1 cellular context compared by ENCODE assay signal in the genomic region with DNA sequence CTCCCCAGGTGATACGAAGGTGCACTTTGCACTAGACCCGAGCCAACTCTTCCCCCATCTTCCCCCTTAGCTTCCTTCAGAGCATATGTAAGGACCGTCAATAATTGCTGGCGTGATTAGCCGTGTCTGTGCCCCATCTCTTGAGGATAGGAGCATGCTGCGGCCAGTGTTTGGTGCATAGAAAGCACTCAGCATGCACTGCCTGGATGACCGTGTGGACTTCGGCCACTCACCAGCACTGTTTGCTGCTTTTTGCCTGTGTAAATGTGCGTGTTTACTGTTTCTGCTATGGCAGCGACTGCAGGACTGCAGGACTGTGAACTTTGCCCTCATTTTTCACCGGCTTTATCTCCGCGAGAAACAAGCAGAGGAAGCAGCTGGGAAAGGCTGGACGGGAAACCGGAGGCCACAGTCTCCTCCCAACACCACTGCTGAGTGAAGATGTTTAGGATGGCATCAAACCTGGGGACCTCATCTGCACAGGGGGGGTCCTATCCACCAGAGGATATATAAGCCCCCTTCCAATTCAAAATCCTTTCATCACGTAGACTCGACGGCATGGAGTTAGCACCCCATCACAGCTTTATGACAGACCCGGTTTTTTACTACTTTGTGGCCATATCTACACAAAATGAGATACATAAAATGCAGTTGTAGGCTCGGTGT.
TF ChIP-seq lines count a peak whose summit lies in the region.

No MANE protein-coding gene starts in this region.

TF ChIP-seq in HepG2, 621 proteins besides CTCF, POLR2A, EP300 and RAD21 (continued from another document and continues in another):
- TF ChIP-seq, protein P1, sequence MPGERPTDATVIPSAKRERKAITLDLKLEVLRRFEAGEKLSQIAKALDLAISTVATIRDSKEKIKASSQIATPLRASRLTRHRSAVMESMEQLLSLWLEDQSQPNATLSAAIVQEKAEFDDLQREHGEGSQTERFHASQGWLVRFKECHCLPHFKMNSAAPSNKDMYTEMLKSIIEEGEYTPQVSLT (CRISPR knock-in tag; IDR thresholded peaks at IDR 0.05; ENCODE audit: borderline replicate concordance, low read depth): peak; percentile 93
- TF ChIP-seq CBX5 (CRISPR knock-in tag; IDR thresholded peaks at IDR 0.05; ENCODE audit: borderline replicate concordance) (peak; percentile 100), ZIK1 (CRISPR knock-in tag; IDR thresholded peaks at IDR 0.05; ENCODE audit: borderline replicate concordance, low read depth) (peak; percentile 92; the same call in 1 of the 2 replicates), ZNF101 (CRISPR knock-in tag; IDR thresholded peaks at IDR 0.05; ENCODE audit: borderline replicate concordance, low read depth) (no peak), ZNF878 (CRISPR knock-in tag; IDR thresholded peaks at IDR 0.05) (peak; percentile 91; the same call in 1 of the 2 replicates), RAD51 (IDR thresholded peaks at IDR 0.05; ENCODE audit: borderline replicate concordance) (no peak), MAF1 (CRISPR knock-in tag; IDR thresholded peaks at IDR 0.05; ENCODE audit: borderline replicate concordance) (peak; percentile 77; the same call in 1 of the 2 replicates), SNAI1 (CRISPR knock-in tag; IDR thresholded peaks at IDR 0.05; ENCODE audit: borderline replicate concordance) (no peak), PHF8 (CRISPR knock-in tag; IDR thresholded peaks at IDR 0.05) (peak; percentile 78), PAWR (CRISPR knock-in tag; IDR thresholded peaks at IDR 0.05; ENCODE audit: borderline replicate concordance) (no peak; the same call in 1 of the 2 replicates), ZNF30 (CRISPR knock-in tag; IDR thresholded peaks at IDR 0.05) (no peak), ZBTB8A (CRISPR knock-in tag; IDR thresholded peaks at IDR 0.05; ENCODE audit: borderline replicate concordance, low read depth) (peak; percentile 74; the same call in 1 of the 2 replicates), MIER2 (CRISPR knock-in tag; IDR thresholded peaks at IDR 0.05) (peak; percentile 92), ZNF3 (CRISPR knock-in tag; IDR thresholded peaks at IDR 0.05) (peak; percentile 86; the same call in 1 of the 2 replicates), CHCHD3 (CRISPR knock-in tag; IDR thresholded peaks at IDR 0.05) (no peak), RBM22 (optimal IDR thresholded peaks at IDR 0.05; ENCODE audit: low read length) (peak; percentile 83), ZKSCAN5 (CRISPR knock-in tag; IDR thresholded peaks at IDR 0.05) (peak; percentile 76; the same call in 1 of the 2 replicates), ZNF7 (CRISPR knock-in tag; IDR thresholded peaks at IDR 0.05) (peak; percentile 41; the same call in 1 of the 2 replicates), XBP1 (CRISPR knock-in tag; IDR thresholded peaks at IDR 0.05) (peak; percentile 74; the same call in 1 of the 2 replicates), NRL (CRISPR knock-in tag; IDR thresholded peaks at IDR 0.05; ENCODE audit: borderline replicate concordance) (peak; percentile 96; the same call in 1 of the 2 replicates), ZNF816 (CRISPR knock-in tag; IDR thresholded peaks at IDR 0.05; ENCODE audit: borderline replicate concordance) (no peak; the same call in 1 of the 2 replicates), TP53 (CRISPR knock-in tag; conservative IDR thresholded peaks at IDR 0.05) (peak; percentile 94), SP5 (CRISPR knock-in tag; IDR thresholded peaks at IDR 0.05; ENCODE audit: borderline replicate concordance, low read depth) (peak; percentile 96), ZNF562 (CRISPR knock-in tag; IDR thresholded peaks at IDR 0.05; ENCODE audit: borderline replicate concordance) (no peak; the same call in 1 of the 2 replicates), DR1 (CRISPR knock-in tag; IDR thresholded peaks at IDR 0.05) (no peak; the same call in 1 of the 2 replicates), TCF7L2 (IDR thresholded peaks at IDR 0.05; ENCODE audit: low read depth, low read length) (no peak), ZNF746 (CRISPR knock-in tag; IDR thresholded peaks at IDR 0.05) (peak; percentile 98), MEIS2 (CRISPR knock-in tag; IDR thresholded peaks at IDR 0.05) (peak; percentile 99), ZBTB7A (CRISPR knock-in tag; IDR thresholded peaks at IDR 0.05) (peak; percentile 76; the same call in 1 of the 2 replicates), ELF1 (CRISPR knock-in tag; IDR thresholded peaks at IDR 0.05) (peak; percentile 81)
- TF ChIP-seq, protein P2, sequence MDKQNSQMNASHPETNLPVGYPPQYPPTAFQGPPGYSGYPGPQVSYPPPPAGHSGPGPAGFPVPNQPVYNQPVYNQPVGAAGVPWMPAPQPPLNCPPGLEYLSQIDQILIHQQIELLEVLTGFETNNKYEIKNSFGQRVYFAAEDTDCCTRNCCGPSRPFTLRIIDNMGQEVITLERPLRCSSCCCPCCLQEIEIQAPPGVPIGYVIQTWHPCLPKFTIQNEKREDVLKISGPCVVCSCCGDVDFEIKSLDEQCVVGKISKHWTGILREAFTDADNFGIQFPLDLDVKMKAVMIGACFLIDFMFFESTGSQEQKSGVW (CRISPR knock-in tag; IDR thresholded peaks at IDR 0.05; ENCODE audit: borderline replicate concordance): no peak; the same call in 1 of the 2 replicates
- TF ChIP-seq, protein P3, sequence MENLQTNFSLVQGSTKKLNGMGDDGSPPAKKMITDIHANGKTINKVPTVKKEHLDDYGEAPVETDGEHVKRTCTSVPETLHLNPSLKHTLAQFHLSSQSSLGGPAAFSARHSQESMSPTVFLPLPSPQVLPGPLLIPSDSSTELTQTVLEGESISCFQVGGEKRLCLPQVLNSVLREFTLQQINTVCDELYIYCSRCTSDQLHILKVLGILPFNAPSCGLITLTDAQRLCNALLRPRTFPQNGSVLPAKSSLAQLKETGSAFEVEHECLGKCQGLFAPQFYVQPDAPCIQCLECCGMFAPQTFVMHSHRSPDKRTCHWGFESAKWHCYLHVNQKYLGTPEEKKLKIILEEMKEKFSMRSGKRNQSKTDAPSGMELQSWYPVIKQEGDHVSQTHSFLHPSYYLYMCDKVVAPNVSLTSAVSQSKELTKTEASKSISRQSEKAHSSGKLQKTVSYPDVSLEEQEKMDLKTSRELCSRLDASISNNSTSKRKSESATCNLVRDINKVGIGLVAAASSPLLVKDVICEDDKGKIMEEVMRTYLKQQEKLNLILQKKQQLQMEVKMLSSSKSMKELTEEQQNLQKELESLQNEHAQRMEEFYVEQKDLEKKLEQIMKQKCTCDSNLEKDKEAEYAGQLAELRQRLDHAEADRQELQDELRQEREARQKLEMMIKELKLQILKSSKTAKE (CRISPR knock-in tag; IDR thresholded peaks at IDR 0.05; ENCODE audit: borderline replicate concordance): peak; percentile 100
- TF ChIP-seq, protein P4, sequence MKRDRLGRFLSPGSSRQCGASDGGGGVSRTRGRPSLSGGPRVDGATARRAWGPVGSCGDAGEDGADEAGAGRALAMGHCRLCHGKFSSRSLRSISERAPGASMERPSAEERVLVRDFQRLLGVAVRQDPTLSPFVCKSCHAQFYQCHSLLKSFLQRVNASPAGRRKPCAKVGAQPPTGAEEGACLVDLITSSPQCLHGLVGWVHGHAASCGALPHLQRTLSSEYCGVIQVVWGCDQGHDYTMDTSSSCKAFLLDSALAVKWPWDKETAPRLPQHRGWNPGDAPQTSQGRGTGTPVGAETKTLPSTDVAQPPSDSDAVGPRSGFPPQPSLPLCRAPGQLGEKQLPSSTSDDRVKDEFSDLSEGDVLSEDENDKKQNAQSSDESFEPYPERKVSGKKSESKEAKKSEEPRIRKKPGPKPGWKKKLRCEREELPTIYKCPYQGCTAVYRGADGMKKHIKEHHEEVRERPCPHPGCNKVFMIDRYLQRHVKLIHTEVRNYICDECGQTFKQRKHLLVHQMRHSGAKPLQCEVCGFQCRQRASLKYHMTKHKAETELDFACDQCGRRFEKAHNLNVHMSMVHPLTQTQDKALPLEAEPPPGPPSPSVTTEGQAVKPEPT (CRISPR knock-in tag; IDR thresholded peaks at IDR 0.05; ENCODE audit: low read depth): no peak; the same call in 1 of the 2 replicates
- TF ChIP-seq, protein P5, sequence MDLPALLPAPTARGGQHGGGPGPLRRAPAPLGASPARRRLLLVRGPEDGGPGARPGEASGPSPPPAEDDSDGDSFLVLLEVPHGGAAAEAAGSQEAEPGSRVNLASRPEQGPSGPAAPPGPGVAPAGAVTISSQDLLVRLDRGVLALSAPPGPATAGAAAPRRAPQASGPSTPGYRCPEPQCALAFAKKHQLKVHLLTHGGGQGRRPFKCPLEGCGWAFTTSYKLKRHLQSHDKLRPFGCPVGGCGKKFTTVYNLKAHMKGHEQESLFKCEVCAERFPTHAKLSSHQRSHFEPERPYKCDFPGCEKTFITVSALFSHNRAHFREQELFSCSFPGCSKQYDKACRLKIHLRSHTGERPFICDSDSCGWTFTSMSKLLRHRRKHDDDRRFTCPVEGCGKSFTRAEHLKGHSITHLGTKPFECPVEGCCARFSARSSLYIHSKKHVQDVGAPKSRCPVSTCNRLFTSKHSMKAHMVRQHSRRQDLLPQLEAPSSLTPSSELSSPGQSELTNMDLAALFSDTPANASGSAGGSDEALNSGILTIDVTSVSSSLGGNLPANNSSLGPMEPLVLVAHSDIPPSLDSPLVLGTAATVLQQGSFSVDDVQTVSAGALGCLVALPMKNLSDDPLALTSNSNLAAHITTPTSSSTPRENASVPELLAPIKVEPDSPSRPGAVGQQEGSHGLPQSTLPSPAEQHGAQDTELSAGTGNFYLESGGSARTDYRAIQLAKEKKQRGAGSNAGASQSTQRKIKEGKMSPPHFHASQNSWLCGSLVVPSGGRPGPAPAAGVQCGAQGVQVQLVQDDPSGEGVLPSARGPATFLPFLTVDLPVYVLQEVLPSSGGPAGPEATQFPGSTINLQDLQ (CRISPR knock-in tag; IDR thresholded peaks at IDR 0.05): peak; percentile 84; the same call in 1 of the 2 replicates
- TF ChIP-seq, protein P6, sequence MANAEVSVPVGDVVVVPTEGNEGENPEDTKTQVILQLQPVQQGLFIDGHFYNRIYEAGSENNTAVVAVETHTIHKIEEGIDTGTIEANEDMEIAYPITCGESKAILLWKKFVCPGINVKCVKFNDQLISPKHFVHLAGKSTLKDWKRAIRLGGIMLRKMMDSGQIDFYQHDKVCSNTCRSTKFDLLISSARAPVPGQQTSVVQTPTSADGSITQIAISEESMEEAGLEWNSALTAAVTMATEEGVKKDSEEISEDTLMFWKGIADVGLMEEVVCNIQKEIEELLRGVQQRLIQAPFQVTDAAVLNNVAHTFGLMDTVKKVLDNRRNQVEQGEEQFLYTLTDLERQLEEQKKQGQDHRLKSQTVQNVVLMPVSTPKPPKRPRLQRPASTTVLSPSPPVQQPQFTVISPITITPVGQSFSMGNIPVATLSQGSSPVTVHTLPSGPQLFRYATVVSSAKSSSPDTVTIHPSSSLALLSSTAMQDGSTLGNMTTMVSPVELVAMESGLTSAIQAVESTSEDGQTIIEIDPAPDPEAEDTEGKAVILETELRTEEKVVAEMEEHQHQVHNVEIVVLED (CRISPR knock-in tag; IDR thresholded peaks at IDR 0.05; ENCODE audit: borderline replicate concordance): peak; percentile 69; the same call in 1 of the 2 replicates
- TF ChIP-seq, protein P7, sequence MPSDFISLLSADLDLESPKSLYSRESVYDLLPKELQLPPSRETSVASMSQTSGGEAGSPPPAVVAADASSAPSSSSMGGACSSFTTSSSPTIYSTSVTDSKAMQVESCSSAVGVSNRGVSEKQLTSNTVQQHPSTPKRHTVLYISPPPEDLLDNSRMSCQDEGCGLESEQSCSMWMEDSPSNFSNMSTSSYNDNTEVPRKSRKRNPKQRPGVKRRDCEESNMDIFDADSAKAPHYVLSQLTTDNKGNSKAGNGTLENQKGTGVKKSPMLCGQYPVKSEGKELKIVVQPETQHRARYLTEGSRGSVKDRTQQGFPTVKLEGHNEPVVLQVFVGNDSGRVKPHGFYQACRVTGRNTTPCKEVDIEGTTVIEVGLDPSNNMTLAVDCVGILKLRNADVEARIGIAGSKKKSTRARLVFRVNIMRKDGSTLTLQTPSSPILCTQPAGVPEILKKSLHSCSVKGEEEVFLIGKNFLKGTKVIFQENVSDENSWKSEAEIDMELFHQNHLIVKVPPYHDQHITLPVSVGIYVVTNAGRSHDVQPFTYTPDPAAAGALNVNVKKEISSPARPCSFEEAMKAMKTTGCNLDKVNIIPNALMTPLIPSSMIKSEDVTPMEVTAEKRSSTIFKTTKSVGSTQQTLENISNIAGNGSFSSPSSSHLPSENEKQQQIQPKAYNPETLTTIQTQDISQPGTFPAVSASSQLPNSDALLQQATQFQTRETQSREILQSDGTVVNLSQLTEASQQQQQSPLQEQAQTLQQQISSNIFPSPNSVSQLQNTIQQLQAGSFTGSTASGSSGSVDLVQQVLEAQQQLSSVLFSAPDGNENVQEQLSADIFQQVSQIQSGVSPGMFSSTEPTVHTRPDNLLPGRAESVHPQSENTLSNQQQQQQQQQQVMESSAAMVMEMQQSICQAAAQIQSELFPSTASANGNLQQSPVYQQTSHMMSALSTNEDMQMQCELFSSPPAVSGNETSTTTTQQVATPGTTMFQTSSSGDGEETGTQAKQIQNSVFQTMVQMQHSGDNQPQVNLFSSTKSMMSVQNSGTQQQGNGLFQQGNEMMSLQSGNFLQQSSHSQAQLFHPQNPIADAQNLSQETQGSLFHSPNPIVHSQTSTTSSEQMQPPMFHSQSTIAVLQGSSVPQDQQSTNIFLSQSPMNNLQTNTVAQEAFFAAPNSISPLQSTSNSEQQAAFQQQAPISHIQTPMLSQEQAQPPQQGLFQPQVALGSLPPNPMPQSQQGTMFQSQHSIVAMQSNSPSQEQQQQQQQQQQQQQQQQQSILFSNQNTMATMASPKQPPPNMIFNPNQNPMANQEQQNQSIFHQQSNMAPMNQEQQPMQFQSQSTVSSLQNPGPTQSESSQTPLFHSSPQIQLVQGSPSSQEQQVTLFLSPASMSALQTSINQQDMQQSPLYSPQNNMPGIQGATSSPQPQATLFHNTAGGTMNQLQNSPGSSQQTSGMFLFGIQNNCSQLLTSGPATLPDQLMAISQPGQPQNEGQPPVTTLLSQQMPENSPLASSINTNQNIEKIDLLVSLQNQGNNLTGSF (CRISPR knock-in tag; IDR thresholded peaks at IDR 0.05): peak; percentile 66; the same call in 1 of the 2 replicates
- TF ChIP-seq, protein P8, sequence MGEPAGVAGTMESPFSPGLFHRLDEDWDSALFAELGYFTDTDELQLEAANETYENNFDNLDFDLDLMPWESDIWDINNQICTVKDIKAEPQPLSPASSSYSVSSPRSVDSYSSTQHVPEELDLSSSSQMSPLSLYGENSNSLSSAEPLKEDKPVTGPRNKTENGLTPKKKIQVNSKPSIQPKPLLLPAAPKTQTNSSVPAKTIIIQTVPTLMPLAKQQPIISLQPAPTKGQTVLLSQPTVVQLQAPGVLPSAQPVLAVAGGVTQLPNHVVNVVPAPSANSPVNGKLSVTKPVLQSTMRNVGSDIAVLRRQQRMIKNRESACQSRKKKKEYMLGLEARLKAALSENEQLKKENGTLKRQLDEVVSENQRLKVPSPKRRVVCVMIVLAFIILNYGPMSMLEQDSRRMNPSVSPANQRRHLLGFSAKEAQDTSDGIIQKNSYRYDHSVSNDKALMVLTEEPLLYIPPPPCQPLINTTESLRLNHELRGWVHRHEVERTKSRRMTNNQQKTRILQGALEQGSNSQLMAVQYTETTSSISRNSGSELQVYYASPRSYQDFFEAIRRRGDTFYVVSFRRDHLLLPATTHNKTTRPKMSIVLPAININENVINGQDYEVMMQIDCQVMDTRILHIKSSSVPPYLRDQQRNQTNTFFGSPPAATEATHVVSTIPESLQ (CRISPR knock-in tag; conservative IDR thresholded peaks at IDR 0.05): peak; percentile 54; the same call in 1 of the 2 replicates
- TF ChIP-seq, protein P9, sequence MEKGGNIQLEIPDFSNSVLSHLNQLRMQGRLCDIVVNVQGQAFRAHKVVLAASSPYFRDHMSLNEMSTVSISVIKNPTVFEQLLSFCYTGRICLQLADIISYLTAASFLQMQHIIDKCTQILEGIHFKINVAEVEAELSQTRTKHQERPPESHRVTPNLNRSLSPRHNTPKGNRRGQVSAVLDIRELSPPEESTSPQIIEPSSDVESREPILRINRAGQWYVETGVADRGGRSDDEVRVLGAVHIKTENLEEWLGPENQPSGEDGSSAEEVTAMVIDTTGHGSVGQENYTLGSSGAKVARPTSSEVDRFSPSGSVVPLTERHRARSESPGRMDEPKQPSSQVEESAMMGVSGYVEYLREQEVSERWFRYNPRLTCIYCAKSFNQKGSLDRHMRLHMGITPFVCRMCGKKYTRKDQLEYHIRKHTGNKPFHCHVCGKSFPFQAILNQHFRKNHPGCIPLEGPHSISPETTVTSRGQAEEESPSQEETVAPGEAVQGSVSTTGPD (CRISPR knock-in tag; IDR thresholded peaks at IDR 0.05): peak; percentile 98
